ENCODE assay signal across 23 cellular contexts in the genomic region with DNA sequence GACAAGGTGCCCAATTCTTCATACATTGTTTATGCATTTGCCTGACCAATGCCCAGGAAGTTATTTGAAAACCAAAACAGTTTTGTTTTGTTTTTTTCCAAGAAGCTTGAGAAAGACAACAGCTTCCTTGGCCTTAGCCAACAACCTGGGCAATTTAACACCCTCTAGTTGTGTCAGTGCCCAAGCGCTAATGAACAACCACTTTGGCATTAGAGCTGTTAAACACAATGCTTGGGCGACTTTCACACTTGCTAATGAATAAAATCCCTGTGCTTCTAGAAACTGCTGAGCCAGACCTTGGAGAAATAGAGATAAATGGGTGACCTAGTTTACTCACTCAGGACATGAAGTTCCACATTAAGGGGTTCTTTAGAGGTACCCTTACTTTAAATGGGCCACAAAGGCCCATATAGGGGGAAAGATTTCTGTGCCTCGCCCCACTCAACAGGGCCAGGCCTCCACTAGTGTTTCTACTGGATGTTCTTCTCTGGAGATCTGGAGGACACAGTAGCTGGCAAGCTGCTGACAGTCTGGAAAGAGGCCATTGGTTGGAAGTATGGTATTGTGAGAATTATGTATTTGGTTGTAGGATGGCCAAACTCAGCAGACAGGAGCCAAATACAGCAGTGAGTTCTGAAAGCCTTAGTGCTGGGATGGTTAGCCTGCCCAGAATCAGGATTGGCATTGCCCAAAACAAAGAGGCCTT.
DNase-seq lines count a peak whose midpoint lies in the region; ATAC-seq, FAIRE-seq and TF ChIP-seq lines count a peak whose summit lies in the region.
"Had no signal": no experiment of that assay in that cellular context is flagged by ENCODE, and none has a peak within 500 bp of the region (broad histone marks: within the 10 kb centered on the region; RNA-seq: fewer than 3 reads in every experiment).

No MANE protein-coding gene starts in this region.

- H3K9ac ChIP-seq in kidney (ENCODE audit: low read length in 2 of 2): no peak overlapping the region
- H3K9ac ChIP-seq: SK-N-SH had no signal

- no peaks in the 10 kb centered on the region for H3K4me1 Mint-ChIP-seq in activated CD4-positive, alpha-beta memory T cell treated with anti-CD3 and anti-CD28 coated beads, Interleukin-2, amount 10 ng/mL, durations not matched to agents 7 days and 5 days
- H3K4me1 Mint-ChIP-seq: activated T-helper 17 cell treated with anti-CD3 and anti-CD28 coated beads, Interleukin-2, amount 50 U/mL, for 72 hours; central memory CD8-positive, alpha-beta T cell had no signal

- peak overlapping the region; percentile 29 to 57 for H3K27ac ChIP-seq in testis
- H3K27ac ChIP-seq in kidney (ENCODE audit: low read depth in 2 of 2, low read length in 2 of 2): no peak overlapping the region
- H3K27ac ChIP-seq: vagina had no signal

- no peak for TF ChIP-seq POLR2A in testis (IDR thresholded peaks at IDR 0.05)

- H3K4me1 ChIP-seq in testis (peaks cover 10% of the 10 kb centered on the region), kidney (ENCODE audit: control insufficient read depth in 1 of 2, insufficient read depth in 1 of 2, low read depth in 1 of 2, low read length in 2 of 2) (no peaks in the 10 kb centered on the region)
- H3K4me1 ChIP-seq: vagina had no signal

- CTCF ChIA-PET in activated CD4-positive, alpha-beta memory T cell treated with anti-CD3 and anti-CD28 coated beads, Interleukin-2, amount 10 ng/mL, durations not matched to agents 7 days and 5 days (lab: Charles Lee): interaction anchor here (0.6 kb wide), 1 partner anchor 412 kb away, joined by 3 read pairs; no protein-coding TSS in a partner anchor

- DNase-seq in Right ventricle myocardium inferior (ENCODE audit: missing footprints): no peak
- DNase-seq in cardiac septum (ENCODE audit: low spot score): no peak
- DNase-seq in activated CD4-positive, alpha-beta memory T cell treated with anti-CD3 and anti-CD28 coated beads, Interleukin-2, amount 10 ng/mL, durations not matched to agents 7 days and 5 days: no peak
- peak; percentile 36 for DNase-seq in left ventricle myocardium superior
- DNase-seq in testis: peak; percentile 37
- DNase-seq in OCI-M1 (lab: John Stamatoyannopoulos, UW): no peak
- DNase-seq in kidney: no peak
- DNase-seq: activated CD4-positive, CD25-positive, alpha-beta regulatory T cell; amniotic stem cell; DMS53; GF-D8; Karpas-422; NCI-H187; NCI-H345; SK-N-SH; stimulated activated CD4-positive, alpha-beta T cell treated with anti-CD3 and anti-CD28 coated beads, Interleukin-15, amount 100 ng/mL, for 24 hours; T-helper 9 cell had no signal

- H3K27me3 Mint-ChIP-seq in activated CD4-positive, alpha-beta memory T cell treated with anti-CD3 and anti-CD28 coated beads, Interleukin-2, amount 10 ng/mL, durations not matched to agents 7 days and 5 days: no peaks in the 10 kb centered on the region
- H3K27me3 Mint-ChIP-seq: activated T-helper 17 cell treated with anti-CD3 and anti-CD28 coated beads, Interleukin-2, amount 50 U/mL, for 72 hours; central memory CD8-positive, alpha-beta T cell had no signal

- intact Hi-C loops in Right ventricle myocardium inferior (cut with DNase I) (no loop called here), cardiac septum (cut with DNase I) (no loop called here), left ventricle myocardium superior (cut with micrococcal nuclease) (no loop called here), testis (cut with DNase I; ENCODE audit: low total_unique reads) (no loop called here), kidney (cut with DNase I) (no loop called here)

- H3K9me3 ChIP-seq in testis: no peaks in the 10 kb centered on the region
- H3K9me3 ChIP-seq in kidney (ENCODE audit: control insufficient read depth in 1 of 2, low read length in 2 of 2): no peaks in the 10 kb centered on the region
- H3K9me3 ChIP-seq: SK-N-SH, vagina had no signal

- H3K27ac Mint-ChIP-seq in activated CD4-positive, alpha-beta memory T cell treated with anti-CD3 and anti-CD28 coated beads, Interleukin-2, amount 10 ng/mL, durations not matched to agents 7 days and 5 days: peak overlapping the region; percentile 42

- POLR2A ChIA-PET in activated CD4-positive, alpha-beta memory T cell treated with anti-CD3 and anti-CD28 coated beads, Interleukin-2, amount 10 ng/mL, durations not matched to agents 7 days and 5 days (lab: Charles Lee): no interaction called here

- H3K4me3 ChIP-seq in testis (no peak overlapping the region), kidney (ENCODE audit: low read length in 2 of 2) (no peak overlapping the region)
- H3K4me3 ChIP-seq: lung, vagina had no signal

- 53 to 69% methylated on average over 3 of the region's 3 CpGs for WGBS in testis, 2 donors

- TF ChIP-seq CTCF in testis (IDR thresholded peaks at IDR 0.05) (no peak), kidney (IDR thresholded peaks at IDR 0.05; ENCODE audit: borderline replicate concordance, extremely low read depth, insufficient read depth) (no peak)

- peaks cover under 1% of the 10 kb centered on the region for H3K9me3 Mint-ChIP-seq in activated CD4-positive, alpha-beta memory T cell treated with anti-CD3 and anti-CD28 coated beads, Interleukin-2, amount 10 ng/mL, durations not matched to agents 7 days and 5 days
- H3K9me3 Mint-ChIP-seq: activated T-helper 17 cell treated with anti-CD3 and anti-CD28 coated beads, Interleukin-2, amount 50 U/mL, for 72 hours; central memory CD8-positive, alpha-beta T cell had no signal

- H3K36me3 Mint-ChIP-seq in activated CD4-positive, alpha-beta memory T cell treated with anti-CD3 and anti-CD28 coated beads, Interleukin-2, amount 10 ng/mL, durations not matched to agents 7 days and 5 days (ENCODE audit: low read depth): peaks cover 80% of the 10 kb centered on the region

- H3K27me3 ChIP-seq in testis: no peaks in the 10 kb centered on the region
- H3K27me3 ChIP-seq: vagina had no signal

- no peak for FAIRE-seq in kidney (lab: Jason Lieb, UNC)

- ATAC-seq in Right ventricle myocardium inferior: peak; percentile 67
- ATAC-seq in left ventricle myocardium superior: peak; percentile 40
- no peak for ATAC-seq in GM21360 (IDR thresholded peaks at IDR 0.05; ENCODE audit: unreplicated experiment)
- ATAC-seq: activated T-helper 17 cell treated with anti-CD3 and anti-CD28 coated beads, Interleukin-2, amount 50 U/mL, for 72 hours; sciatic nerve had no signal

- H3K36me3 ChIP-seq in testis (ENCODE audit: low read depth, missing control alignments) (no peaks in the 10 kb centered on the region), kidney (ENCODE audit: control insufficient read depth in 1 of 2, insufficient read depth in 2 of 2, low read length in 2 of 2) (peaks cover 0 to 2% of the 10 kb centered on the region in 2 donors)

- no peak overlapping the region for H3K4me3 Mint-ChIP-seq in activated CD4-positive, alpha-beta memory T cell treated with anti-CD3 and anti-CD28 coated beads, Interleukin-2, amount 10 ng/mL, durations not matched to agents 7 days and 5 days
- H3K4me3 Mint-ChIP-seq: activated T-helper 17 cell treated with anti-CD3 and anti-CD28 coated beads, Interleukin-2, amount 50 U/mL, for 72 hours; central memory CD8-positive, alpha-beta T cell had no signal

Comparison
In these comparisons a context has a peak if more than half of its experiments do, and no peak if none do; other contexts are left out.
1. DNase-seq: peak in left ventricle myocardium superior (single experiment) and testis (single experiment); none in Right ventricle myocardium inferior (single experiment), cardiac septum (single experiment), activated CD4-positive, alpha-beta memory T cell treated with anti-CD3 and anti-CD28 coated beads, Interleukin-2, amount 10 ng/mL, durations not matched to agents 7 days and 5 days (single experiment), OCI-M1 (single experiment) and kidney (single experiment).
2. H3K27ac ChIP-seq: peak in testis (2 of 2); none in kidney (0 of 2).